In the genomic region with DNA sequence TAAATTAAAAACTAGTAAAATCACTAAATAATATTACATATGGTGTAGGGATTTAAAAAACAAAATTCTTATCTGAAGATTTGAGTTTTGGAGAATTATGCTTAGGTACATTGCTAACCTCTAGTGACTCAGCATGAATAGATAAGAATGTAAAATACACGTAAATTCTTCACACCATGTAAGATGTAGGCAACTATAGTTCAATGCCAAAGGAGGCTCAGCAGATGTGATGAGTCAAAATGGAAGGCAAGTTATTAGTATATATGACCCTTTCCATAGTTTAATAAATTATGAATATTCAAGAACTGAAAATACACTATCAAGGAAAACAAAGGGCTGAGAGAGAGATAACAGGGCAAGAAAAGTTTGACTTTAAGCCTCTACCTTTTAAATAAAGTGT, we compare ENCODE assay signal across 1 cellular context.
TF ChIP-seq lines count a peak whose summit lies in the region.

No MANE protein-coding gene starts in this region.

TF ChIP-seq in HepG2, 621 proteins besides CTCF, POLR2A, EP300 and RAD21 (continued from another document):
- no peak for TF ChIP-seq ZNF3 (CRISPR knock-in tag; IDR thresholded peaks at IDR 0.05)
- no peak for TF ChIP-seq ZFP82 (CRISPR knock-in tag; IDR thresholded peaks at IDR 0.05; ENCODE audit: borderline replicate concordance)
- TF ChIP-seq SIN3B (IDR thresholded peaks at IDR 0.05; ENCODE audit: low read length) = no peak
- TF ChIP-seq, protein P1, sequence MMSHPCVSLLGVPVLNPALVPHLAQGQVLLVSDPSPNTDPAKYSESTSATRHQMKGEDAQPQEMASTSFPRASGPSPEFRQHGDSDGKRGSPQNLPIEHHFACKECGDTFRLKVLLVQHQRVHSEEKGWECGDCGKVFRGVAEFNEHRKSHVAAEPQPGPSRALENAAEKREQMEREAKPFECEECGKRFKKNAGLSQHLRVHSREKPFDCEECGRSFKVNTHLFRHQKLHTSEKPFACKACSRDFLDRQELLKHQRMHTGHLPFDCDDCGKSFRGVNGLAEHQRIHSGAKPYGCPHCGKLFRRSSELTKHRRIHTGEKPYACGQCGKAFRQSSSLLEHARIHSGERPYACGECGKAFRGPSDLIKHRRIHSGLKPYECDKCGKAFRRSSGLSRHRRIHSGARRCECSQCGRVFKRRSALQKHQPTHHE (CRISPR knock-in tag; IDR thresholded peaks at IDR 0.05; ENCODE audit: borderline replicate concordance) = no peak
- no peak for TF ChIP-seq ZNF367 (CRISPR knock-in tag; IDR thresholded peaks at IDR 0.05; ENCODE audit: borderline replicate concordance)
- TF ChIP-seq ZFP41 (CRISPR knock-in tag; IDR thresholded peaks at IDR 0.05; ENCODE audit: borderline replicate concordance) = no peak
- TF ChIP-seq, protein P2, sequence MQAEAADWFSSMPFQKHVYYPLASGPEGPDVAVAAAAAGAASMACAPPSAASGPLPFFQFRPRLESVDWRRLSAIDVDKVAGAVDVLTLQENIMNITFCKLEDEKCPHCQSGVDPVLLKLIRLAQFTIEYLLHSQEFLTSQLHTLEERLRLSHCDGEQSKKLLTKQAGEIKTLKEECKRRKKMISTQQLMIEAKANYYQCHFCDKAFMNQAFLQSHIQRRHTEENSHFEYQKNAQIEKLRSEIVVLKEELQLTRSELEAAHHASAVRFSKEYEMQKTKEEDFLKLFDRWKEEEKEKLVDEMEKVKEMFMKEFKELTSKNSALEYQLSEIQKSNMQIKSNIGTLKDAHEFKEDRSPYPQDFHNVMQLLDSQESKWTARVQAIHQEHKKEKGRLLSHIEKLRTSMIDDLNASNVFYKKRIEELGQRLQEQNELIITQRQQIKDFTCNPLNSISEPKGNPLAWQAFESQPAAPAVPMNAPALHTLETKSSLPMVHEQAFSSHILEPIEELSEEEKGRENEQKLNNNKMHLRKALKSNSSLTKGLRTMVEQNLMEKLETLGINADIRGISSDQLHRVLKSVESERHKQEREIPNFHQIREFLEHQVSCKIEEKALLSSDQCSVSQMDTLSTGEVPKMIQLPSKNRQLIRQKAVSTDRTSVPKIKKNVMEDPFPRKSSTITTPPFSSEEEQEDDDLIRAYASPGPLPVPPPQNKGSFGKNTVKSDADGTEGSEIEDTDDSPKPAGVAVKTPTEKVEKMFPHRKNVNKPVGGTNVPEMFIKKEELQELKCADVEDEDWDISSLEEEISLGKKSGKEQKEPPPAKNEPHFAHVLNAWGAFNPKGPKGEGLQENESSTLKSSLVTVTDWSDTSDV (CRISPR knock-in tag; IDR thresholded peaks at IDR 0.05) = no peak
- TF ChIP-seq ARID5B (CRISPR knock-in tag; IDR thresholded peaks at IDR 0.05) = no peak
- TF ChIP-seq NR2F2 (IDR thresholded peaks at IDR 0.05; ENCODE audit: borderline replicate concordance, low read depth) = no peak
- no peak for TF ChIP-seq ZNF792 (CRISPR knock-in tag; IDR thresholded peaks at IDR 0.05)
- TF ChIP-seq ZNF33B (CRISPR knock-in tag; IDR thresholded peaks at IDR 0.05) = no peak
